In the genomic region with DNA sequence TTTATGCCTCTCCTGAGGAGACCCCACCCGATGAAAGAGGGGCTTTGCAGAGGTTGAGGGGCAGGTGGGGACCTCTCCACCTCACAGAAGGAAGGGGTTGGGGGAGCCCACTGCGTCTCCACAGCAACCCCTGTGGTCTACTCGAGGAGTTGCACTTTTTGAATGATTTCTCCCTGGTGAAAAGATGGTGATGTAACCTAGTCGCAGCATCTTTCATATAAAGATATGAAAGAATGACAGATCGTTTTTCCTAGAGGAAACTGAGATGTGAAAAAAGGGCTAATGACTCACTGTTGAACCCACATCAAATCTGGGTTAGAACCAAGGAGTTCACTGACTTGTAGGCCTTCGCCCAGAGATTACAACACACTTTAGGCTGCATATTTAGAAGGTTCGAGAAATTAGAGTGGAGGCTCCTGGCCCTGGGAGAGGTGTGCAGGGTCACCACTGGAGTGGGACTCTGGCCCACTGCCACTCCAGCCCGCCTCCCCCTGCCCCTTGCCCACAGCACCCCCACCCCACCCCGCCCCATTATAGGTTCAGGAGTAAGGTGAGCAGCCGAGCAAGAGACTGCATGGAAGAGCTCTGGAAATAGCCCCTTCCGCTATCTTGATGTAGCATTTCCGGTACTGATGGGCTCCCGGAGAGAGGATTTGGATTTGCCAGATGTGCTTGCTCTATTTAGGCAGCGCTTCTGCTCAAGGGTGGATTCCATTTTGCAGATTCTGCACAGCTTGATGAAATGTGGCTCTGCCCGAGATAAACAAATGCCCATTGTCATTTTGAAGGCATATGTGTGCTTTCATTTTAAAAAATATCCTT, we compare ENCODE assay signal across 8 cellular contexts. TPM values are rescaled to one million over a fixed set of nuclear protein-coding genes. Genes with fewer than 3 reads are reported as not detected.
A peak's percentile ranks its signal among the peaks of the same experiment; 100 is the strongest.
DNase-seq lines count a peak whose midpoint lies in the region; ATAC-seq and TF ChIP-seq lines count a peak whose summit lies in the region.

No MANE protein-coding gene starts in this region.

- H3K23ac ChIP-seq in IMR-90 (ENCODE audit: low read depth, low read length) = peak overlapping the region; percentile 69

- H3K14ac ChIP-seq in IMR-90 (replicated peaks; ENCODE audit: low read depth, low read length) = peak overlapping the region; percentile 89

- H3K27me3 ChIP-seq in DND-41 (ENCODE audit: insufficient read depth, low read length, poor library complexity) (no peaks in the 10 kb centered on the region), IMR-90 (ENCODE audit: control insufficient read depth, insufficient read depth, low read length) (no peaks in the 10 kb centered on the region)

- peak overlapping the region; percentile 79 for H4K91ac ChIP-seq in IMR-90 (ENCODE audit: insufficient read depth, low read depth, low read length)

- H4K5ac ChIP-seq in IMR-90 (ENCODE audit: low read depth, low read length) = peak overlapping the region; percentile 43; the same call in 1 of the 2 replicates

- peak overlapping the region; percentile 91; the same call in 1 of the 2 replicates for H3K56ac ChIP-seq in IMR-90 (ENCODE audit: extremely low read depth, insufficient read depth, low read length)

- H2AFZ ChIP-seq in DND-41 (ENCODE audit: low read depth, low read length) (no peak overlapping the region), IMR-90 (replicated peaks; ENCODE audit: low read length, poor library complexity) (peak overlapping the region; percentile 90)

- no peak overlapping the region for H3K4me3 ChIP-seq in DND-41 (ENCODE audit: low read depth in 1 of 2, low read length in 2 of 2)
- H3K4me3 ChIP-seq in IMR-90 (ENCODE audit: insufficient read depth, low read depth, low read length) = peak overlapping the region; percentile 61

- H4K8ac ChIP-seq in IMR-90 (ENCODE audit: low read depth in 2 of 2, low read length in 2 of 2) = peak overlapping the region; percentile 52 to 86; a peak in 3 of 4 replicates

- H3K79me2 ChIP-seq in DND-41 (ENCODE audit: insufficient read depth, low read length) = no peaks in the 10 kb centered on the region

- in situ Hi-C loops in IMR-90 (cut with MboI; ENCODE audit: low sequenced_read_pairs) = no loop called here

- CTCF ChIA-PET in IMR-90 (lab: Yijun Ruan, JAX) = no interaction called here

- intact Hi-C loops in IMR-90 (cut with micrococcal nuclease) = loop anchor here (2.0 kb wide), 1 partner anchor 129 kb away; no protein-coding TSS in a partner anchor
- intact Hi-C loops in Right ventricle myocardium superior (cut with DNase I) = no loop called here

- no peak overlapping the region for H3K4me2 ChIP-seq in DND-41 (ENCODE audit: insufficient read depth, low read length)
- peak overlapping the region; percentile 88 for H3K4me2 ChIP-seq in IMR-90 (ENCODE audit: low read depth, low read length)

- H2AK9ac ChIP-seq in IMR-90 (replicated peaks; ENCODE audit: low read depth, low read length, poor library complexity) = peak overlapping the region; percentile 78

- H3K27ac ChIP-seq in DND-41 (ENCODE audit: low read length) (no peak overlapping the region), IMR-90 (ENCODE audit: insufficient read depth, low read length) (peak overlapping the region; percentile 95)

- TF ChIP-seq RAD21 in IMR-90 (IDR thresholded peaks at IDR 0.05; ENCODE audit: low read length) = no peak

- TF ChIP-seq CTCF in DND-41 (IDR thresholded peaks at IDR 0.05; ENCODE audit: borderline replicate concordance, extremely low read depth, low read length, poor library complexity, severe bottlenecking) = peak; percentile 16
- peak; percentile 59 for TF ChIP-seq CTCF in IMR-90 (conservative IDR thresholded peaks at IDR 0.05; ENCODE audit: low read depth, low read length)

- peak overlapping the region; percentile 92 for H3K18ac ChIP-seq in IMR-90 (ENCODE audit: low read depth, low read length)

- peaks cover 19 to 20% of the 10 kb centered on the region in 2 experiments for H3K79me1 ChIP-seq in IMR-90 (ENCODE audit: low read depth in 1 of 2, low read length in 2 of 2)

- POLR2A ChIA-PET in IMR-90 (lab: Charles Lee; ENCODE audit: unreplicated experiment) = interaction anchor here (0.7 kb wide), 1 partner anchor 500 kb away, joined by 3 read pairs; no protein-coding TSS in a partner anchor

- H3K9ac ChIP-seq in DND-41 (ENCODE audit: low read depth, low read length) (no peak overlapping the region), IMR-90 (ENCODE audit: low read depth, low read length) (peak overlapping the region; percentile 63)

- WGBS in IMR-90 (ENCODE audit: extremely low coverage in 2 of 2, insufficient read length in 1 of 2), 2 experiments = 100% methylated on average over 3 of the region's 15 CpGs; no CpG with 5 or more reads in 1 of the 2 experiments

- peak overlapping the region; percentile 84; the same call in 2 of the 3 replicates for H2BK15ac ChIP-seq in IMR-90 (ENCODE audit: low read depth, low read length)

- DNase-seq in DND-41 = peak; percentile 13
- peak; percentile 66 for DNase-seq in IMR-90
- peak; percentile 19 for DNase-seq in activated CD8-positive, alpha-beta memory T cell treated with anti-CD3 and anti-CD28 coated beads, Interleukin-2, amount 50 U/mL, for 4 hours
- DNase-seq in Right ventricle myocardium superior = no peak
- peak; percentile 4 to 12 for DNase-seq in stimulated activated CD4-positive, alpha-beta T cell treated with anti-CD3 and anti-CD28 coated beads, Interleukin-4, amount 100 ng/mL, for 48 hours (ENCODE audit: low read depth in 2 of 2)
- no peak for DNase-seq in ecto neural progenitor cell (ENCODE audit: low spot score)
- DNase-seq in NCI-H2081 treated with DMSO at 0.1 percent for 48 hours (lab: John Stamatoyannopoulos, UW) = no peak

- H3K36me3 ChIP-seq in DND-41 (ENCODE audit: insufficient read depth, low read length) (no peaks in the 10 kb centered on the region), IMR-90 (ENCODE audit: control insufficient read depth, insufficient read depth, low read length) (no peaks in the 10 kb centered on the region; the same call in 1 of the 2 replicates)

- H3K4me1 ChIP-seq in DND-41 (ENCODE audit: insufficient read depth, low read length) (0 out of 2 replicates have a peak, but pooled peaks cover 3% of the 10 kb centered on the region), IMR-90 (ENCODE audit: control insufficient read depth, insufficient read depth, low read length) (peaks cover 6% of the 10 kb centered on the region)

- BruUV-seq in IMR-90 (replicated peaks; lab: Mats Ljungman, UMichigan) = no TSS peak

- H3K4ac ChIP-seq in IMR-90 (ENCODE audit: low read depth, low read length) = peak overlapping the region; percentile 88

- no peaks in the 10 kb centered on the region for H4K20me1 ChIP-seq in DND-41 (ENCODE audit: insufficient read depth, low read length)
- H4K20me1 ChIP-seq in IMR-90 (ENCODE audit: insufficient read depth, low read length) = no peaks in the 10 kb centered on the region

- peak overlapping the region; percentile 91 for H2BK20ac ChIP-seq in IMR-90 (ENCODE audit: low read depth, low read length)

- dilution Hi-C loops in IMR-90 (cut with HindIII; ENCODE audit: low sequenced_read_pairs, unreplicated experiment) = no loop called here

- ATAC-seq in DND-41 (ENCODE audit: insufficient read depth, low read depth) (peak; percentile 63; the same call in 2 of the 3 replicates), GM21515 (IDR thresholded peaks at IDR 0.05; ENCODE audit: unreplicated experiment) (peak; percentile 74), IMR-90 (ENCODE audit: low read depth) (peak; percentile 44), Right ventricle myocardium superior (ENCODE audit: poor library complexity) (peak; percentile 49)

- peaks cover 7% of the 10 kb centered on the region; the same call in 1 of the 2 replicates for H3K9me1 ChIP-seq in IMR-90 (ENCODE audit: insufficient read depth, low read length)

- H3K9me3 ChIP-seq in DND-41 (ENCODE audit: insufficient read depth, low read length, severe bottlenecking) (no peaks in the 10 kb centered on the region), IMR-90 (ENCODE audit: control insufficient read depth, insufficient read depth, low read length) (no peaks in the 10 kb centered on the region)

- H2BK5ac ChIP-seq in IMR-90 (ENCODE audit: low read depth, low read length, poor library complexity, severe bottlenecking) = peak overlapping the region; percentile 94

- no peak for TF ChIP-seq POLR2A in IMR-90 (IDR thresholded peaks at IDR 0.05; ENCODE audit: low read depth, low read length)

- H2BK120ac ChIP-seq in IMR-90 (ENCODE audit: low read depth, low read length) = peak overlapping the region; percentile 87

- peak overlapping the region; percentile 59; the same call in 1 of the 2 replicates for H2AK5ac ChIP-seq in IMR-90 (ENCODE audit: low read depth, low read length)

TF ChIP-seq in IMR-90, 13 proteins besides CTCF, POLR2A, EP300 and RAD21:
- no peak for TF ChIP-seq RCOR1 (IDR thresholded peaks at IDR 0.05; ENCODE audit: insufficient replicate concordance, low read length)
- TF ChIP-seq CHD1 (IDR thresholded peaks at IDR 0.05; ENCODE audit: low read depth, low read length) = no peak
- TF ChIP-seq, protein P1, sequence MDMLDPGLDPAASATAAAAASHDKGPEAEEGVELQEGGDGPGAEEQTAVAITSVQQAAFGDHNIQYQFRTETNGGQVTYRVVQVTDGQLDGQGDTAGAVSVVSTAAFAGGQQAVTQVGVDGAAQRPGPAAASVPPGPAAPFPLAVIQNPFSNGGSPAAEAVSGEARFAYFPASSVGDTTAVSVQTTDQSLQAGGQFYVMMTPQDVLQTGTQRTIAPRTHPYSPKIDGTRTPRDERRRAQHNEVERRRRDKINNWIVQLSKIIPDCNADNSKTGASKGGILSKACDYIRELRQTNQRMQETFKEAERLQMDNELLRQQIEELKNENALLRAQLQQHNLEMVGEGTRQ (IDR thresholded peaks at IDR 0.05; ENCODE audit: low read depth, low read length) = no peak
- no peak for TF ChIP-seq MXI1 (IDR thresholded peaks at IDR 0.05; ENCODE audit: borderline replicate concordance, low read depth, low read length)
- TF ChIP-seq MAFK (IDR thresholded peaks at IDR 0.05; ENCODE audit: low read depth, low read length) = no peak
- TF ChIP-seq BHLHE40 (IDR thresholded peaks at IDR 0.05; ENCODE audit: low read depth, low read length) = no peak
- peak; percentile 63; the same call in 1 of the 2 replicates for TF ChIP-seq CEBPB (IDR thresholded peaks at IDR 0.05; ENCODE audit: low read depth, low read length)
- no peak for TF ChIP-seq SMC3 (IDR thresholded peaks at IDR 0.05; ENCODE audit: low read depth, low read length)
- TF ChIP-seq MAZ (IDR thresholded peaks at IDR 0.05; ENCODE audit: borderline replicate concordance, low read depth, low read length) = no peak

RNA-seq across cellular contexts. Expression of a gene that starts 6.7 kb away (rescaled TPM):
- total RNA-seq in IMR-90 (2012; rRNA removed) (3.8 and 5.3 TPM in 2 replicates), Right ventricle myocardium superior (1.5 TPM)
- 2.3 and 3.7 TPM in 2 replicates for polyA plus RNA-seq in IMR-90 (2012; rRNA removed)
- polyA plus RNA-seq in IMR-90 (2012; cell fraction: cytosol; rRNA removed) = 0.87 and 1.2 TPM in 2 replicates
- polyA plus RNA-seq in IMR-90 (2012; cell fraction: nucleus; rRNA removed; ENCODE audit: low replicate concordance) = 0.58 and 2.9 TPM in 2 replicates

Comparison
In these comparisons a context has a peak if more than half of its experiments do, and no peak if none do; other contexts are left out.
1. DNase-seq: peak in DND-41 (single experiment), IMR-90 (single experiment), activated CD8-positive, alpha-beta memory T cell treated with anti-CD3 and anti-CD28 coated beads, Interleukin-2, amount 50 U/mL, for 4 hours (single experiment) and stimulated activated CD4-positive, alpha-beta T cell treated with anti-CD3 and anti-CD28 coated beads, Interleukin-4, amount 100 ng/mL, for 48 hours (2 of 2); none in Right ventricle myocardium superior (single experiment), ecto neural progenitor cell (single experiment) and NCI-H2081 treated with DMSO at 0.1 percent for 48 hours (single experiment).
2. Peak in every context shown above with its lines, with median percentiles within 50 percentile points of each other: ATAC-seq.